Comparison of ENCODE assay signal across 8 cellular contexts in genomic region chr6:35727935-35728662, GRCh38. TPM values are rescaled to one million over a fixed set of nuclear protein-coding genes. Genes with fewer than 3 reads are reported as not detected.
DNase-seq lines count a peak whose midpoint lies in the region; ATAC-seq and TF ChIP-seq lines count a peak whose summit lies in the region.

No MANE protein-coding gene starts in this region.

- H3K9me3 ChIP-seq in AG04450 (ENCODE audit: control insufficient read depth, insufficient read depth, low read length) = no peaks in the 10 kb centered on the region; the same call in 1 of the 2 replicates

- peak; percentile 46 for ATAC-seq in HG03432 (IDR thresholded peaks at IDR 0.05; ENCODE audit: unreplicated experiment)

- H3K4me3 Mint-ChIP-seq in activated CD4-positive, alpha-beta memory T cell treated with anti-CD3 and anti-CD28 coated beads for 36 hours = peak overlapping the region; percentile 66

- H3K4me3 ChIP-seq in AG04450 (ENCODE audit: low read depth, low read length) (peak overlapping the region; percentile 69), lower leg skin (ENCODE audit: low read depth, poor library complexity, severe bottlenecking) (peak overlapping the region; percentile 24)

- in situ Hi-C loops in GM18951 (cut with MboI; ENCODE audit: low sequenced_read_pairs, unreplicated experiment) = loop anchor here (25.0 kb wide), 1 partner anchor 416 kb away; no protein-coding TSS in a partner anchor

- POLR2A ChIA-PET in AG04450 (lab: Yijun Ruan, JAX) = interaction anchor here (0.5 to 1.2 kb wide), 8 partner anchors 36 to 257 kb away, joined by 3 to 4 read pairs (median 3); no protein-coding TSS in a partner anchor
- POLR2A ChIA-PET in activated CD4-positive, alpha-beta memory T cell treated with anti-CD3 and anti-CD28 coated beads for 36 hours (lab: Charles Lee) = interaction anchor here (0.5 to 1.8 kb wide), 6 partner anchors 9 to 204 kb away, joined by 3 to 11 read pairs (median 4); no protein-coding TSS in a partner anchor

- intact Hi-C loops in activated CD4-positive, alpha-beta memory T cell treated with anti-CD3 and anti-CD28 coated beads for 36 hours (cut with micrococcal nuclease) = loop anchor here (1.0 to 5.0 kb wide), 2 partner anchors 9 to 61 kb away; no protein-coding TSS in a partner anchor
- intact Hi-C loops in lower leg skin (cut with DNase I; ENCODE audit: low total_unique reads) = loop anchor here (2.0 kb wide), 1 partner anchor 39 kb away; the partner anchor contains the start of gene FKBP5

- no peaks in the 10 kb centered on the region for H3K9me3 Mint-ChIP-seq in activated CD4-positive, alpha-beta memory T cell treated with anti-CD3 and anti-CD28 coated beads for 36 hours

- CTCF ChIA-PET in AG04450 (lab: Charles Lee) = interaction anchor here (1.1 to 4.0 kb wide), 2 partner anchors 9 to 206 kb away, joined by 3 to 17 read pairs; partner anchors contain the start of gene ARMC12
- CTCF ChIA-PET in activated CD4-positive, alpha-beta memory T cell treated with anti-CD3 and anti-CD28 coated beads for 36 hours (lab: Charles Lee) = interaction anchor here (0.6 to 5.9 kb wide), 10 partner anchors 8 to 159 kb away, joined by 3 to 35 read pairs (median 4); partner anchors contain the start of gene ARMC12

- peaks cover 84% of the 10 kb centered on the region for H3K4me1 Mint-ChIP-seq in activated CD4-positive, alpha-beta memory T cell treated with anti-CD3 and anti-CD28 coated beads for 36 hours (ENCODE audit: low read depth)

- H3K27me3 Mint-ChIP-seq in activated CD4-positive, alpha-beta memory T cell treated with anti-CD3 and anti-CD28 coated beads for 36 hours = no peaks in the 10 kb centered on the region

- H3K27me3 ChIP-seq in AG04450 (ENCODE audit: control insufficient read depth, insufficient read depth, low read length) = no peaks in the 10 kb centered on the region

- H3K27ac Mint-ChIP-seq in activated CD4-positive, alpha-beta memory T cell treated with anti-CD3 and anti-CD28 coated beads for 36 hours = peak overlapping the region; percentile 87

- H3K27ac ChIP-seq in AG04450 (ENCODE audit: low read depth, low read length) = peak overlapping the region; percentile 91

- DNase-seq in AG04450 (ENCODE audit: low read depth, low spot score) (peak; percentile 85), NCI-H774 (lab: John Stamatoyannopoulos, UW) (peak; percentile 62), dermis microvascular lymphatic vessel endothelial cell (ENCODE audit: low read depth in 2 of 2) (peak; percentile 75 to 95), lower leg skin (ENCODE audit: low spot score in 2 of 2) (peak; percentile 92 to 98)
- peak; percentile 93 for DNase-seq in activated CD4-positive, alpha-beta memory T cell treated with anti-CD3 and anti-CD28 coated beads for 36 hours
- peak; percentile 81 for DNase-seq in stimulated activated CD4-positive, alpha-beta T cell treated with anti-CD3 and anti-CD28 coated beads, Interleukin-4, amount 100 ng/mL, for 24 hours

- no peaks in the 10 kb centered on the region for H3K36me3 Mint-ChIP-seq in activated CD4-positive, alpha-beta memory T cell treated with anti-CD3 and anti-CD28 coated beads for 36 hours

- 1 to 4% methylated on average over 10 to 25 of the region's 57 CpGs for WGBS in lower leg skin, 2 donors

- TF ChIP-seq POLR2A in GM18951 (IDR thresholded peaks at IDR 0.05; ENCODE audit: extremely low read depth, insufficient read depth, insufficient read length) (peak; percentile 63), lower leg skin (IDR thresholded peaks at IDR 0.05) (no peak)

- TF ChIP-seq CTCF in AG04450 (IDR thresholded peaks at IDR 0.05; ENCODE audit: low read depth, low read length) (no peak), lower leg skin (IDR thresholded peaks at IDR 0.05) (no peak)

RNA-seq across cellular contexts. Expression of gene ARMC12, which starts 8.7 kb away (rescaled TPM):
- polyA plus RNA-seq in AG04450 (2011; rRNA removed) = 0.53 and 0.58 TPM in 2 replicates
- 0.83 and 1.00 TPM in 2 replicates for polyA minus RNA-seq in AG04450 (2011; rRNA and poly(A)+ RNA removed)
- total RNA-seq in activated CD4-positive, alpha-beta memory T cell treated with anti-CD3 and anti-CD28 coated beads for 36 hours = 1 to 10 TPM; 1.5 to 1.6 TPM
- total RNA-seq in dermis microvascular lymphatic vessel endothelial cell (0.25 and 0.39 TPM in 2 replicates), lower leg skin (under 1 TPM in 1 of 4 donors, not detected in 3; 0.52 TPM)

RNA-seq across cellular contexts. Expression of gene FKBP5, which starts 39.4 kb away (rescaled TPM):
- polyA plus RNA-seq in AG04450 (2011; rRNA removed) = 6.9 and 7.6 TPM in 2 replicates
- polyA minus RNA-seq in AG04450 (2011; rRNA and poly(A)+ RNA removed) = 3.3 and 4.0 TPM in 2 replicates
- total RNA-seq in activated CD4-positive, alpha-beta memory T cell treated with anti-CD3 and anti-CD28 coated beads for 36 hours = 100 to 1,000 TPM; 111 to 112 TPM
- total RNA-seq in dermis microvascular lymphatic vessel endothelial cell (37.9 and 40.3 TPM in 2 replicates), lower leg skin (100 to 1,000 TPM; 166 to 278 (median 238) TPM)

RNA-seq across cellular contexts. Expression of gene CLPSL2, which starts 48.3 kb away (rescaled TPM):
- polyA plus RNA-seq in AG04450 (2011; rRNA removed) = not detected in 2 replicates
- polyA minus RNA-seq in AG04450 (2011; rRNA and poly(A)+ RNA removed) = not detected in 2 replicates
- total RNA-seq in activated CD4-positive, alpha-beta memory T cell treated with anti-CD3 and anti-CD28 coated beads for 36 hours = not detected
- total RNA-seq in dermis microvascular lymphatic vessel endothelial cell = not detected in 2 replicates
- total RNA-seq in lower leg skin = not detected

RNA-seq across cellular contexts. Expression of gene CLPSL1, which starts 52.7 kb away (rescaled TPM):
- polyA plus RNA-seq in AG04450 (2011; rRNA removed) = not detected in 2 replicates
- not detected in 2 replicates for polyA minus RNA-seq in AG04450 (2011; rRNA and poly(A)+ RNA removed)
- total RNA-seq in activated CD4-positive, alpha-beta memory T cell treated with anti-CD3 and anti-CD28 coated beads for 36 hours = not detected
- total RNA-seq in dermis microvascular lymphatic vessel endothelial cell = not detected in 2 replicates
- not detected for total RNA-seq in lower leg skin

Comparison
In these comparisons a context has a peak if more than half of its experiments do, and no peak if none do; other contexts are left out.
1. Peak in every context shown above with its lines: DNase-seq, ATAC-seq, H3K4me3 ChIP-seq and H3K27ac ChIP-seq.